Comparison of ENCODE assay signal across 14 cellular contexts in the genomic region with DNA sequence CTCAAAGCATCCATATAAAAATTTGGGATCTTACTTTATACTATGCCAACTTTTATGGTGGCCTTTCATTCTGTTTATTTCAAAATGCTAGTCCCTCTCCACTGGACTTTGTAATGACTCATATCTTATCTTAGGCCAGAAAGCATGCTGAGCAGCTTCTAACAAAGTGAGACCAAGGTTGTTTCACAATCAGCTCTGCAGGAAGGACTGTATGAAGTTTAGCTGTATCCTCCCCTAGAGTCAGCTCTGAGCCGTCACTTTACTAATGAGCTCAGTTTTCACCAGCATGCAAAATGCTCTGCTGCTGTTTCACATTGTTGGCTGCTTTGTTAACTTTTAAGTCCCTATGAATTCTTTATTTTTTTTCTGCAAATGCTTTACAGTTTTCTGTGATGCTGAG.
DNase-seq lines count a peak whose midpoint lies in the region; ATAC-seq and TF ChIP-seq lines count a peak whose summit lies in the region.
"Had no signal": no experiment of that assay in that cellular context is flagged by ENCODE, and none has a peak within 500 bp of the region (broad histone marks: within the 10 kb centered on the region; RNA-seq: fewer than 3 reads in every experiment).

No MANE protein-coding gene starts in this region.

- H3K9me2 ChIP-seq in hepatocyte (replicated peaks; ENCODE audit: insufficient read depth), result no peaks in the 10 kb centered on the region

- H3K27ac ChIP-seq in right atrium auricular region (no peak overlapping the region), hepatocyte (peak overlapping the region; percentile 10), upper lobe of right lung (no peak overlapping the region)
- H3K27ac ChIP-seq: heart right ventricle, right lobe of liver, testis had no signal

- H3K4me1 ChIP-seq in right atrium auricular region (no peaks in the 10 kb centered on the region), hepatocyte (ENCODE audit: insufficient read depth) (no peaks in the 10 kb centered on the region), upper lobe of right lung (no peaks in the 10 kb centered on the region)
- H3K4me1 ChIP-seq: heart right ventricle, right lobe of liver, testis had no signal

- no peak for TF ChIP-seq CTCF in right atrium auricular region (IDR thresholded peaks at IDR 0.05)
- TF ChIP-seq CTCF in hepatocyte (IDR thresholded peaks at IDR 0.05; ENCODE audit: poor library complexity), result no peak
- no peak for TF ChIP-seq CTCF in upper lobe of right lung (IDR thresholded peaks at IDR 0.05)

- 38% methylated on average over 1 of the region's 1 CpG for WGBS in hepatocyte (ENCODE audit: low lambda C conversion rate, missing lambda C conversion rate)

- intact Hi-C loops in Right ventricle myocardium inferior (cut with DNase I) (no loop called here), upper lobe of right lung (cut with DNase I) (no loop called here)

- H2AFZ ChIP-seq in hepatocyte, result no peak overlapping the region

- H3K27me3 ChIP-seq in right atrium auricular region (no peaks in the 10 kb centered on the region), hepatocyte (no peaks in the 10 kb centered on the region), upper lobe of right lung (no peaks in the 10 kb centered on the region)
- H3K27me3 ChIP-seq: heart right ventricle, right lobe of liver, testis had no signal

- no peaks in the 10 kb centered on the region for H4K20me1 ChIP-seq in hepatocyte (ENCODE audit: insufficient read depth, poor library complexity, severe bottlenecking)

- no peak for DNase-seq in Right ventricle myocardium inferior (ENCODE audit: missing footprints)
- no peak for DNase-seq in right atrium auricular region (ENCODE audit: low spot score)
- DNase-seq in RKO (ENCODE audit: low spot score), result peak; percentile 56
- DNase-seq in hepatocyte (ENCODE audit: low spot score), result peak; percentile 84
- DNase-seq in upper lobe of right lung, result no peak
- no peak for DNase-seq in NCI-H1092 treated with DMSO at 0.1 percent for 48 hours (lab: John Stamatoyannopoulos, UW)
- DNase-seq in NCI-H1105 (lab: John Stamatoyannopoulos, UW), result no peak
- DNase-seq in NCI-H2227 (lab: John Stamatoyannopoulos, UW; ENCODE audit: unreplicated experiment), result no peak
- DNase-seq: activated naive CD8-positive, alpha-beta T cell treated with anti-CD3 and anti-CD28 coated beads, Interleukin-2, amount 50 U/mL, for 24 hours; DMS79 treated with DMSO at 0.1 percent for 48 hours; heart right ventricle; NCI-H1048; right lobe of liver; testis had no signal

- H3K4me3 ChIP-seq in right atrium auricular region (no peak overlapping the region), hepatocyte (no peak overlapping the region), upper lobe of right lung (no peak overlapping the region)
- H3K4me3 ChIP-seq: heart right ventricle, right lobe of liver, testis had no signal

- no peaks in the 10 kb centered on the region for H3K79me2 ChIP-seq in hepatocyte

- no peaks in the 10 kb centered on the region for H3K36me3 ChIP-seq in right atrium auricular region
- no peaks in the 10 kb centered on the region for H3K36me3 ChIP-seq in hepatocyte (replicated peaks; ENCODE audit: insufficient read depth, low read depth)
- no peaks in the 10 kb centered on the region for H3K36me3 ChIP-seq in upper lobe of right lung
- H3K36me3 ChIP-seq: heart right ventricle, right lobe of liver had no signal

- no peaks in the 10 kb centered on the region for H3K9me3 ChIP-seq in right atrium auricular region
- no peaks in the 10 kb centered on the region for H3K9me3 ChIP-seq in hepatocyte (ENCODE audit: low read depth)
- no peaks in the 10 kb centered on the region for H3K9me3 ChIP-seq in upper lobe of right lung
- H3K9me3 ChIP-seq: right lobe of liver, testis had no signal

- peak overlapping the region; percentile 52 for H3K4me2 ChIP-seq in hepatocyte

- peak; percentile 46 for ATAC-seq in Right ventricle myocardium inferior
- peak; percentile 58 for ATAC-seq in upper lobe of right lung
- ATAC-seq: activated naive CD8-positive, alpha-beta T cell treated with anti-CD3 and anti-CD28 coated beads, Interleukin-2, amount 50 U/mL, for 24 hours had no signal

Comparison
In these comparisons a context has a peak if more than half of its experiments do, and no peak if none do; other contexts are left out.
1. DNase-seq: peak in RKO (single experiment) and hepatocyte (single experiment); none in Right ventricle myocardium inferior (single experiment), right atrium auricular region (single experiment), upper lobe of right lung (single experiment), NCI-H1092 treated with DMSO at 0.1 percent for 48 hours (single experiment), NCI-H1105 (single experiment) and NCI-H2227 (single experiment).